ENCODE assay signal across 8 cellular contexts in genomic region chr7:129054438-129055293, GRCh38. TPM values are rescaled to one million over a fixed set of nuclear protein-coding genes. Genes with fewer than 3 reads are reported as not detected.
DNase-seq lines count a peak whose midpoint lies in the region; ATAC-seq and TF ChIP-seq lines count a peak whose summit lies in the region.

TSS of gene TNPO3 (minus strand) at chr7:129055111. CDS start at chr7:129054770, 341 bp downstream.

- peak within 1 kb of the TSS; percentile 94 for H3K4me3 Mint-ChIP-seq in activated T-cell treated with anti-CD3 and anti-CD28 coated beads, Interleukin-2, amount 50 U/mL, for 24 hours

- H3K27ac ChIP-seq in PC-9: peak within 1 kb of the TSS; percentile 87
- H3K27ac ChIP-seq in muscle layer of colon (ENCODE audit: low read depth, low read length): peak within 1 kb of the TSS; percentile 80

- peaks cover 11% of the 10 kb centered on the region; the same call in 1 of the 2 replicates for H4K20me1 ChIP-seq in PC-9 (ENCODE audit: insufficient read depth)

- H3K36me3 Mint-ChIP-seq in activated T-cell treated with anti-CD3 and anti-CD28 coated beads, Interleukin-2, amount 50 U/mL, for 24 hours (ENCODE audit: low read depth): peaks cover 43% of the 10 kb centered on the region

- BruUV-seq in PC-9 (replicated peaks; lab: Mats Ljungman, UMichigan): TSS peak; percentile 45

- H3K4me1 Mint-ChIP-seq in activated T-cell treated with anti-CD3 and anti-CD28 coated beads, Interleukin-2, amount 50 U/mL, for 24 hours (ENCODE audit: low read depth): peaks cover 33% of the 10 kb centered on the region

- H3K4me1 ChIP-seq in PC-9 (replicated peaks; ENCODE audit: insufficient read depth) (peaks cover 23% of the 10 kb centered on the region), muscle layer of colon (ENCODE audit: insufficient read depth, low read length) (peaks cover 19% of the 10 kb centered on the region)

- peak within 1 kb of the TSS; percentile 69 for H3K4me3 ChIP-seq in Jurkat, Clone E6-1 (ENCODE audit: low read length)
- H3K4me3 ChIP-seq in PC-9 (peak within 1 kb of the TSS; percentile 88), muscle layer of colon (ENCODE audit: low read depth in 1 of 2, low read length in 2 of 2) (peak within 1 kb of the TSS; percentile 31 to 89)

- H3K27ac Mint-ChIP-seq in activated T-cell treated with anti-CD3 and anti-CD28 coated beads, Interleukin-2, amount 50 U/mL, for 24 hours: peak within 1 kb of the TSS; percentile 100

- no peaks in the 10 kb centered on the region for H3K9me3 Mint-ChIP-seq in activated T-cell treated with anti-CD3 and anti-CD28 coated beads, Interleukin-2, amount 50 U/mL, for 24 hours

- 0 out of 2 replicates have a peak, but pooled peaks cover 6% of the 10 kb centered on the region for H3K36me3 ChIP-seq in PC-9 (ENCODE audit: low read depth)
- H3K36me3 ChIP-seq in muscle layer of colon (ENCODE audit: insufficient read depth, low read length): no peaks in the 10 kb centered on the region

- CTCF ChIA-PET in PC-9 (lab: Charles Lee): interaction anchor here (0.6 to 1.1 kb wide), 2 partner anchors 37 to 141 kb away, joined by 3 to 9 read pairs; no protein-coding TSS in a partner anchor

- H3K4me2 ChIP-seq in PC-9: peak within 1 kb of the TSS; percentile 88

- H3K27me3 ChIP-seq in PC-9 (ENCODE audit: insufficient read depth, low read depth) (no peaks in the 10 kb centered on the region), muscle layer of colon (ENCODE audit: control insufficient read depth in 1 of 2, insufficient read depth in 2 of 2, low read length in 2 of 2) (no peaks in the 10 kb centered on the region)

- TF ChIP-seq CTCF in PC-9 (conservative IDR thresholded peaks at IDR 0.05): no peak

- intact Hi-C loops in PC-9 (cut with micrococcal nuclease; ENCODE audit: unreplicated experiment): no loop called here

- ATAC-seq in GM21576 (IDR thresholded peaks at IDR 0.05; ENCODE audit: unreplicated experiment): peak; percentile 78
- peak; percentile 96 for ATAC-seq in esophagus mucosa

- no peaks in the 10 kb centered on the region for H3K9me2 ChIP-seq in PC-9 (ENCODE audit: insufficient read depth)

- peaks cover 46% of the 10 kb centered on the region for H3K79me2 ChIP-seq in PC-9 (ENCODE audit: low read depth)

- peaks cover 13% of the 10 kb centered on the region for H3F3A ChIP-seq in PC-9 (ENCODE audit: insufficient read depth, low read depth)

- POLR2A ChIA-PET in PC-9 (lab: Charles Lee; ENCODE audit: unreplicated experiment): interaction anchor here (0.6 to 1.1 kb wide), 11 partner anchors 12 to 1467 kb away, joined by 3 to 8 read pairs (median 4); no protein-coding TSS in a partner anchor

- peaks cover 6% of the 10 kb centered on the region for H3K27me3 Mint-ChIP-seq in activated T-cell treated with anti-CD3 and anti-CD28 coated beads, Interleukin-2, amount 50 U/mL, for 24 hours

- peak within 1 kb of the TSS; percentile 92 for H3K9ac ChIP-seq in muscle layer of colon (ENCODE audit: low read length)

- H3K9me3 ChIP-seq in PC-9 (ENCODE audit: insufficient read depth, low read depth): no peaks in the 10 kb centered on the region
- H3K9me3 ChIP-seq in muscle layer of colon (ENCODE audit: low read length): no peaks in the 10 kb centered on the region

- DNase-seq in DMS153 treated with DMSO at 0.1 percent for 48 hours (lab: John Stamatoyannopoulos, UW; ENCODE audit: unreplicated experiment) (peak; percentile 76), PC-9 (peak; percentile 79 to 94)
- DNase-seq in Jurkat, Clone E6-1 (ENCODE audit: low read depth, low spot score): peak; percentile 92
- peak; percentile 93 for DNase-seq in activated T-cell treated with anti-CD3 and anti-CD28 coated beads, Interleukin-2, amount 50 U/mL, for 24 hours
- peak; percentile 90 for DNase-seq in stimulated activated CD8-positive, alpha-beta memory T cell treated with anti-CD3 and anti-CD28 coated beads, Interleukin-7, amount 100 ng/mL, for 24 hours (ENCODE audit: low read depth)

- H2AFZ ChIP-seq in PC-9: peak within 1 kb of the TSS; percentile 90

RNA-seq across cellular contexts. Expression of gene TNPO3, which starts in this region (rescaled TPM):
- 59.3 TPM for polyA plus RNA-seq in Jurkat, Clone E6-1 (2012; ENCODE audit: insufficient read depth, insufficient read length)
- total RNA-seq in PC-9 (2021) (56.6 and 59.2 TPM in 2 replicates), esophagus mucosa (31.9 TPM)

Comparison
In these comparisons a context has a peak if more than half of its experiments do, and no peak if none do; other contexts are left out.
1. Peak in every context shown above with its lines: DNase-seq, ATAC-seq, H3K4me3 ChIP-seq and H3K27ac ChIP-seq.